15 cellular contexts compared by ENCODE assay signal in the genomic region with DNA sequence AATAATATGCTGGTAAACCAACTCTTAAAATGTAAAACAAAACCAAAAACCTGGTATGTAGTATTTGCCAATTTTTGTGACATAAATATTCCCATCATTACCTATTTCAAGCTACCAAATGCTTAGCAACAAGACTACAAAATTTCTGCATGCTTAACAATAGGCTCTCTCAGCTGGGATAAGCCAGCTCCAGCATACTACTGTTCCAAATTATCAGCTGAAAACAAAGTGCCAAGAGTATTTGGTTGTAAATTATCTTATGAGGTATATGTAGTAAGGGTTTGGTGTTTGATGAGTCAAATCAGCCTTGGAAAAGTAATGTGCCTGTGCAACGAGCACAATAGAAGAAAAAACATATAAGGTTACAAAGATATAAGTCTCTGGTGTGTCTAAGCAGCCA.
DNase-seq lines count a peak whose midpoint lies in the region; ATAC-seq and TF ChIP-seq lines count a peak whose summit lies in the region.
"Had no signal": no experiment of that assay in that cellular context is flagged by ENCODE, and none has a peak within 500 bp of the region (broad histone marks: within the 10 kb centered on the region; RNA-seq: fewer than 3 reads in every experiment).

No MANE protein-coding gene starts in this region.

- H3K4me1 ChIP-seq in GM23248 (ENCODE audit: insufficient read depth), result no peaks in the 10 kb centered on the region
- H3K4me1 ChIP-seq: A549, BLaER1, Caco-2 had no signal

- DNase-seq in GM23248, result no peak
- peak; percentile 96 for DNase-seq in NCI-H526 treated with DMSO at 0.1 percent for 48 hours (lab: John Stamatoyannopoulos, UW)
- DNase-seq in fibroblast of mammary gland (ENCODE audit: low read depth), result peak; percentile 29
- no peak for DNase-seq in activated effector memory CD4-positive, alpha-beta T cell treated with anti-CD3 and anti-CD28 coated beads, Interleukin-2, amount 50 U/mL, for 16 hours
- DNase-seq: Caco-2; CD8-positive, alpha-beta memory T cell; DND-41; GDM1; HCEC 1CT; HFFc6 had no signal

- ATAC-seq in HG03460 (IDR thresholded peaks at IDR 0.05; ENCODE audit: unreplicated experiment), result no peak
- ATAC-seq in HG03159 (IDR thresholded peaks at IDR 0.05; ENCODE audit: unreplicated experiment), result no peak
- no peak for ATAC-seq in HG03097 (IDR thresholded peaks at IDR 0.05; ENCODE audit: low FRiP score, unreplicated experiment)
- ATAC-seq: A549 had no signal

- 7 to 18% methylated on average over 1 of the region's 1 CpG for WGBS in GM23248 (ENCODE audit: low coverage in 1 of 2, low lambda C conversion rate in 2 of 2, missing lambda C conversion rate in 2 of 2), 2 experiments

- no peak overlapping the region for H3K4me2 ChIP-seq in GM23248 (ENCODE audit: unreplicated experiment)
- H3K4me2 ChIP-seq: A549, BLaER1 had no signal

- H3F3A ChIP-seq in GM23248 (ENCODE audit: insufficient read depth), result no peaks in the 10 kb centered on the region

- H3K27me3 ChIP-seq in GM23248 (replicated peaks; ENCODE audit: insufficient read depth), result no peaks in the 10 kb centered on the region
- H3K27me3 ChIP-seq: BLaER1 had no signal

- in situ Hi-C loops in GM23248 (cut with MboI), result loop anchor here (10.0 to 25.0 kb wide), 3 partner anchors 206 to 518 kb away; no protein-coding TSS in a partner anchor

- no peaks in the 10 kb centered on the region for H3K9me2 ChIP-seq in GM23248 (ENCODE audit: insufficient read depth)

- no peaks in the 10 kb centered on the region for H3K36me3 ChIP-seq in GM23248 (ENCODE audit: low read depth)
- H3K36me3 ChIP-seq: BLaER1 had no signal

- H3K9ac ChIP-seq in GM23248, result no peak overlapping the region
- H3K9ac ChIP-seq: BLaER1 had no signal

- H3K9me3 ChIP-seq in GM23248 (ENCODE audit: low read depth), result no peaks in the 10 kb centered on the region
- H3K9me3 ChIP-seq: A549, BLaER1, Caco-2 had no signal

- H3K79me2 ChIP-seq in GM23248 (ENCODE audit: insufficient read depth), result no peaks in the 10 kb centered on the region

- no peak for TF ChIP-seq CTCF in fibroblast of mammary gland (conservative IDR thresholded peaks at IDR 0.05; ENCODE audit: control insufficient read depth, insufficient read depth, low read depth, low read length)

- H2AFZ ChIP-seq in GM23248, result peak overlapping the region; percentile 43; the same call in 1 of the 2 replicates

- no peak overlapping the region for H3K4me3 ChIP-seq in GM23248
- no peak overlapping the region for H3K4me3 ChIP-seq in fibroblast of mammary gland (ENCODE audit: control insufficient read depth, low read depth, low read length)
- H3K4me3 ChIP-seq: A549, BLaER1 had no signal

- H3K27ac ChIP-seq in GM23248, result no peak overlapping the region
- H3K27ac ChIP-seq: A549, BLaER1 had no signal

- no peaks in the 10 kb centered on the region for H4K20me1 ChIP-seq in GM23248 (ENCODE audit: insufficient read depth)
- H4K20me1 ChIP-seq: BLaER1 had no signal

Comparison
In these comparisons a context has a peak if more than half of its experiments do, and no peak if none do; other contexts are left out.
1. DNase-seq: peak in NCI-H526 treated with DMSO at 0.1 percent for 48 hours (single experiment) and fibroblast of mammary gland (single experiment); none in GM23248 (single experiment) and activated effector memory CD4-positive, alpha-beta T cell treated with anti-CD3 and anti-CD28 coated beads, Interleukin-2, amount 50 U/mL, for 16 hours (single experiment).